10 cellular contexts compared by ENCODE assay signal in genomic region chr11:62677709-62678108, GRCh38. TPM values are rescaled to one million over a fixed set of nuclear protein-coding genes. Genes with fewer than 3 reads are reported as not detected.
DNase-seq lines count a peak whose midpoint lies in the region; ATAC-seq, FAIRE-seq and TF ChIP-seq lines count a peak whose summit lies in the region.
"Had no signal": no experiment of that assay in that cellular context is flagged by ENCODE, and none has a peak within 500 bp of the region (broad histone marks: within the 10 kb centered on the region; RNA-seq: fewer than 3 reads in every experiment).

No MANE protein-coding gene starts in this region.

- no peak for FAIRE-seq in GM12878 (lab: Jason Lieb, UNC)

- H3K4me3 ChIP-seq in AG04450 (ENCODE audit: low read depth, low read length): peak overlapping the region; percentile 98
- H3K4me3 ChIP-seq in GM12878: peak overlapping the region; percentile 89

- peaks cover 4% of the 10 kb centered on the region; the same call in 1 of the 2 replicates for H3K27me3 Mint-ChIP-seq in HFFc6 (ENCODE audit: insufficient read depth)
- H3K27me3 Mint-ChIP-seq in mesothelial cell of epicardium (ENCODE audit: low read depth): no peaks in the 10 kb centered on the region

- H3K9me3 ChIP-seq in AG04450 (ENCODE audit: control insufficient read depth, insufficient read depth, low read length): peaks cover 4% of the 10 kb centered on the region; the same call in 1 of the 2 replicates
- H3K9me3 ChIP-seq in GM12878 (replicated peaks; ENCODE audit: control insufficient read depth, insufficient read depth, low read length): no peaks in the 10 kb centered on the region
- H3K9me3 ChIP-seq: mucosa of descending colon had no signal

- BruUV-seq in GM12878 (replicated peaks; lab: Mats Ljungman, UMichigan): no TSS peak

- H3K9me3 Mint-ChIP-seq in HFFc6: no peaks in the 10 kb centered on the region
- no peaks in the 10 kb centered on the region for H3K9me3 Mint-ChIP-seq in mesothelial cell of epicardium

- intact Hi-C loops in GM12878 (cut with micrococcal nuclease; ENCODE audit: unreplicated experiment): no loop called here

- POLR2A ChIA-PET in AG04450 (lab: Yijun Ruan, JAX): interaction anchor here (5.6 kb wide), 1 partner anchor 13 kb away, joined by 50 read pairs; the partner anchor contains the start of genes C11orf98 and CSKMT
- POLR2A ChIA-PET in GM12878 (lab: Charles Lee): interaction anchor here (1.1 to 16.2 kb wide), 3 partner anchors 12 to 56 kb away, joined by 3 to 295 read pairs (median 83); partner anchors contain the start of genes B3GAT3, C11orf98, CSKMT and GANAB

- H3K36me3 Mint-ChIP-seq in HFFc6 (ENCODE audit: low read depth) (peaks cover 16% of the 10 kb centered on the region), mesothelial cell of epicardium (peaks cover 15% of the 10 kb centered on the region)

- H3K9ac ChIP-seq in GM12878 (ENCODE audit: control insufficient read depth, insufficient read depth, low read length): peak overlapping the region; percentile 94; the same call in 1 of the 2 replicates

- H3K27ac ChIP-seq in AG04450 (ENCODE audit: low read depth, low read length): no peak overlapping the region
- H3K27ac ChIP-seq in GM12878 (ENCODE audit: control insufficient read depth, insufficient read depth): no peak overlapping the region

- RAD21 ChIA-PET in GM12878 (lab: Charles Lee; ENCODE audit: unreplicated experiment): interaction anchor here (1.1 kb wide), 1 partner anchor 16 kb away, joined by 3 read pairs; no protein-coding TSS in a partner anchor

- peaks cover 0 to 10% of the 10 kb centered on the region in 2 experiments; a peak in 1 of 4 replicates for H3K36me3 ChIP-seq in GM12878 (ENCODE audit: control insufficient read depth in 2 of 2, insufficient read depth in 2 of 2, low read length in 1 of 2)

- H3K4me1 ChIP-seq in GM12878 (ENCODE audit: control insufficient read depth, insufficient read depth, low read length): peaks cover 14% of the 10 kb centered on the region

- H3K79me2 ChIP-seq in GM12878 (ENCODE audit: control insufficient read depth, insufficient read depth, low read length): peaks cover 25% of the 10 kb centered on the region

- peaks cover 34% of the 10 kb centered on the region for H3K4me1 Mint-ChIP-seq in HFFc6 (ENCODE audit: low read depth)
- peaks cover 26% of the 10 kb centered on the region for H3K4me1 Mint-ChIP-seq in mesothelial cell of epicardium

- H3K4me2 ChIP-seq in GM12878 (ENCODE audit: control insufficient read depth, insufficient read depth): peak overlapping the region; percentile 77

- no peaks in the 10 kb centered on the region; the same call in 1 of the 2 replicates for H4K20me1 ChIP-seq in GM12878 (ENCODE audit: control insufficient read depth, insufficient read depth)

- WGBS in GM12878 (ENCODE audit: insufficient coverage, insufficient replicate concordance, low lambda C conversion rate, missing lambda C conversion rate): 88% methylated on average over 15 of the region's 15 CpGs

- H3K27ac Mint-ChIP-seq in HFFc6: peak overlapping the region; percentile 94
- H3K27ac Mint-ChIP-seq in mesothelial cell of epicardium: peak overlapping the region; percentile 98

- H3K27me3 ChIP-seq in AG04450 (ENCODE audit: control insufficient read depth, insufficient read depth, low read length): no peaks in the 10 kb centered on the region
- no peaks in the 10 kb centered on the region for H3K27me3 ChIP-seq in GM12878 (replicated peaks in 1 of 2; ENCODE audit: control insufficient read depth in 2 of 2, insufficient read depth in 2 of 2, low read length in 1 of 2)

- no peak for TF ChIP-seq EP300 in GM12878 (IDR thresholded peaks at IDR 0.05; ENCODE audit: borderline replicate concordance in 1 of 2, control insufficient read depth in 1 of 2, low read depth in 2 of 2, low read length in 2 of 2)

- H2AFZ ChIP-seq in GM12878 (ENCODE audit: control insufficient read depth, low read depth, low read length): no peak overlapping the region

- peak overlapping the region; percentile 91 for H3K4me3 Mint-ChIP-seq in HFFc6
- peak overlapping the region; percentile 91 for H3K4me3 Mint-ChIP-seq in mesothelial cell of epicardium

- no peak for ATAC-seq in GM12878
- no peak for ATAC-seq in HG02798 (IDR thresholded peaks at IDR 0.05; ENCODE audit: poor library complexity, unreplicated experiment)
- ATAC-seq in GM19351 (IDR thresholded peaks at IDR 0.05; ENCODE audit: unreplicated experiment): no peak
- ATAC-seq: mucosa of descending colon had no signal

- in situ Hi-C loops in GM12878 (cut with MboI): no loop called here

- DNase-seq in AG04450 (ENCODE audit: low read depth, low spot score) (no peak), HFFc6 (no peak), GM12878 (ENCODE audit: low read depth, low spot score) (no peak), mesothelial cell of epicardium (ENCODE audit: low spot score in 2 of 2, unreplicated experiment in 2 of 2) (no peak), NCI-H345 (lab: John Stamatoyannopoulos, UW) (no peak), NCI-H2171 treated with DMSO at 0.1 percent for 48 hours (lab: John Stamatoyannopoulos, UW) (no peak)
- DNase-seq: NCI-H510A treated with DMSO at 0.1 percent for 48 hours had no signal

- SMC1A ChIA-PET in GM12878 (lab: Charles Lee; ENCODE audit: uncharacterized antibody, unreplicated experiment): interaction anchor here (1.4 kb wide), 1 partner anchor 11 kb away, joined by 3 read pairs; no protein-coding TSS in a partner anchor

- TF ChIP-seq CTCF in AG04450 (IDR thresholded peaks at IDR 0.05; ENCODE audit: low read depth, low read length) (no peak), HFFc6 (IDR thresholded peaks at IDR 0.05) (no peak), GM12878 (IDR thresholded peaks at IDR 0.05 in 2 of 3, conservative IDR thresholded peaks at IDR 0.05 in 1 of 3; ENCODE audit: control insufficient read depth in 2 of 3, extremely low read depth in 1 of 3, insufficient read depth in 1 of 3, low read depth in 3 of 3, low read length in 3 of 3) (no peak), mesothelial cell of epicardium (IDR thresholded peaks at IDR 0.05; ENCODE audit: unreplicated experiment) (no peak)

- no peak for TF ChIP-seq POLR2A in GM12878 (IDR thresholded peaks at IDR 0.05; ENCODE audit: low read depth, low read length)

- no peak for TF ChIP-seq RAD21 in GM12878 (IDR thresholded peaks at IDR 0.05; ENCODE audit: insufficient read depth, low read depth, low read length)

- CTCF ChIA-PET in AG04450 (lab: Charles Lee): interaction anchor here (0.6 to 0.7 kb wide), 2 partner anchors 13 to 27 kb away, joined by 3 read pairs; partner anchors contain the start of genes C11orf98 and CSKMT
- CTCF ChIA-PET in GM12878 (lab: Yijun Ruan, JAX): interaction anchor here (0.9 to 1.9 kb wide), 5 partner anchors 16 to 287 kb away, joined by 3 to 5 read pairs (median 3); partner anchors contain the start of gene TUT1

RNA-seq across cellular contexts. Expression of gene UBXN1, which starts 1.2 kb away (rescaled TPM):
- 92.8 and 100 TPM in 2 replicates for polyA plus RNA-seq in AG04450 (2011; rRNA removed)
- 48.8 and 54.0 TPM in 2 replicates for polyA minus RNA-seq in AG04450 (2011; rRNA and poly(A)+ RNA removed)
- 100 to 1,000 TPM in 3 of 6 experiments, 10 to 100 TPM in 3; 85.2 to 114 (median 96.5) TPM for total RNA-seq in HFFc6 (2021; fragmentation: NEBNext Ultra II Directional; extraction: Animal tissue kit (Norgen Biotek cat#: 25700))
- total RNA-seq in GM12878 (2013; cell fraction: nucleolus; rRNA removed): 29.9 and 38.5 TPM in 2 replicates
- 119 and 120 TPM in 2 replicates for total RNA-seq in GM12878 (2014; rRNA removed)
- total RNA-seq in GM12878 (2014; rRNA removed; fragmentation: Illumina TruSeq; extraction: Trizol): 93.7 and 105 TPM in 2 replicates
- 122 and 127 TPM in 2 replicates for total RNA-seq in GM12878 (2021)
- polyA plus RNA-seq in GM12878 (2011; ENCODE audit: low read depth): 238 TPM
- 49.2 and 70.8 TPM in 2 replicates for polyA plus RNA-seq in GM12878 (2011; rRNA removed)
- 84.9 and 108 TPM in 2 replicates for polyA plus RNA-seq in GM12878 (2011; cell fraction: cytosol; rRNA removed)
- 115 and 144 TPM in 2 replicates for polyA plus RNA-seq in GM12878 (2011; cell fraction: nucleus; rRNA removed)
- 101 and 104 TPM in 2 replicates for polyA plus RNA-seq in GM12878 (2012)
- 52.0 and 117 TPM in 2 replicates for polyA plus RNA-seq in GM12878 (2014; fragmentation: Illumina TruSeq; extraction: Trizol)
- polyA plus RNA-seq in GM12878 (2014; fragmentation: Nextera tagmentation; extraction: Ambion mirVana): 10 to 100 TPM in 1 of 2 experiments, 1 to 10 TPM in 1; 7.0 to 20.7 TPM
- 162 and 173 TPM in 2 replicates for polyA plus RNA-seq in GM12878 (2014; rRNA removed)
- 100 to 1,000 TPM; 101 to 108 TPM for polyA plus RNA-seq in GM12878 (2016; fragmentation: Nextera tagmentation; extraction: Ambion mirVana)
- 32.3 and 42.3 TPM in 2 replicates for polyA minus RNA-seq in GM12878 (2011; rRNA and poly(A)+ RNA removed)
- polyA minus RNA-seq in GM12878 (2011; cell fraction: cytosol; rRNA and poly(A)+ RNA removed): 22.1 and 22.9 TPM in 2 replicates
- polyA minus RNA-seq in GM12878 (2011; cell fraction: nucleus; rRNA and poly(A)+ RNA removed): 24.5 and 40.8 TPM in 2 replicates
- total RNA-seq in mesothelial cell of epicardium: 112 to 119 TPM (median 118 TPM) in 3 replicates

RNA-seq across cellular contexts. Expression of gene LBHD1, which starts 5.6 kb away (rescaled TPM):
- polyA plus RNA-seq in AG04450 (2011; rRNA removed) (2.4 and 3.2 TPM in 2 replicates), GM12878 (2011; rRNA removed) (6.0 and 6.2 TPM in 2 replicates), GM12878 (2014; fragmentation: Illumina TruSeq; extraction: Trizol) (7.2 and 8.7 TPM in 2 replicates), GM12878 (2014; fragmentation: Nextera tagmentation; extraction: Ambion mirVana) (1 to 10 TPM in 1 of 2 experiments, under 1 TPM in 1; 0.79 to 2.4 TPM), GM12878 (2014; rRNA removed) (11.0 and 12.0 TPM in 2 replicates), GM12878 (2016; fragmentation: Nextera tagmentation; extraction: Ambion mirVana) (1 to 10 TPM; 5.8 to 7.6 TPM)
- polyA minus RNA-seq in AG04450 (2011; rRNA and poly(A)+ RNA removed): 2.5 and 3.5 TPM in 2 replicates
- total RNA-seq in HFFc6 (2021; fragmentation: NEBNext Ultra II Directional; extraction: Animal tissue kit (Norgen Biotek cat#: 25700)): 1 to 10 TPM; 2.8 to 4.5 (median 3.7) TPM
- total RNA-seq in GM12878 (2013; cell fraction: nucleolus; rRNA removed): 30.1 and 32.4 TPM in 2 replicates
- total RNA-seq in GM12878 (2014; rRNA removed) (8.1 and 9.4 TPM in 2 replicates), GM12878 (2014; rRNA removed; fragmentation: Illumina TruSeq; extraction: Trizol) (7.6 and 8.7 TPM in 2 replicates), GM12878 (2021) (12.0 and 12.6 TPM in 2 replicates), mesothelial cell of epicardium (8.3 to 11.6 TPM (median 9.8 TPM) in 3 replicates)
- polyA plus RNA-seq in GM12878 (2011; ENCODE audit: low read depth): 6.8 TPM
- 4.8 and 6.1 TPM in 2 replicates for polyA plus RNA-seq in GM12878 (2011; cell fraction: cytosol; rRNA removed)
- 17.1 and 21.2 TPM in 2 replicates for polyA plus RNA-seq in GM12878 (2011; cell fraction: nucleus; rRNA removed)
- 6.2 and 6.5 TPM in 2 replicates for polyA plus RNA-seq in GM12878 (2012)
- 7.1 and 11.4 TPM in 2 replicates for polyA minus RNA-seq in GM12878 (2011; rRNA and poly(A)+ RNA removed)
- 2.4 and 3.2 TPM in 2 replicates for polyA minus RNA-seq in GM12878 (2011; cell fraction: cytosol; rRNA and poly(A)+ RNA removed)
- polyA minus RNA-seq in GM12878 (2011; cell fraction: nucleus; rRNA and poly(A)+ RNA removed): 11.2 and 17.0 TPM in 2 replicates

RNA-seq across cellular contexts. Expression of gene UQCC3, which starts 6.2 kb away (rescaled TPM):
- 5.4 and 6.2 TPM in 2 replicates for polyA plus RNA-seq in AG04450 (2011; rRNA removed)
- polyA minus RNA-seq in AG04450 (2011; rRNA and poly(A)+ RNA removed): 1.1 and 2.2 TPM in 2 replicates
- total RNA-seq in HFFc6 (2021; fragmentation: NEBNext Ultra II Directional; extraction: Animal tissue kit (Norgen Biotek cat#: 25700)): 10 to 100 TPM in 5 of 6 experiments, 1 to 10 TPM in 1; 9.8 to 14.2 (median 11.3) TPM
- total RNA-seq in GM12878 (2013; cell fraction: nucleolus; rRNA removed): 7.9 and 10.1 TPM in 2 replicates
- total RNA-seq in GM12878 (2014; rRNA removed): 16.3 and 18.2 TPM in 2 replicates
- total RNA-seq in GM12878 (2014; rRNA removed; fragmentation: Illumina TruSeq; extraction: Trizol): 3.6 and 4.6 TPM in 2 replicates
- 9.4 and 10.5 TPM in 2 replicates for total RNA-seq in GM12878 (2021)
- polyA plus RNA-seq in GM12878 (2011; ENCODE audit: low read depth): 1.4 TPM
- 2.6 and 5.9 TPM in 2 replicates for polyA plus RNA-seq in GM12878 (2011; rRNA removed)
- 9.1 and 11.4 TPM in 2 replicates for polyA plus RNA-seq in GM12878 (2011; cell fraction: cytosol; rRNA removed)
- 4.7 and 5.2 TPM in 2 replicates for polyA plus RNA-seq in GM12878 (2011; cell fraction: nucleus; rRNA removed)
- 6.7 and 8.6 TPM in 2 replicates for polyA plus RNA-seq in GM12878 (2012)
- 0.35 and 1.3 TPM in 2 replicates for polyA plus RNA-seq in GM12878 (2014; fragmentation: Illumina TruSeq; extraction: Trizol)
- polyA plus RNA-seq in GM12878 (2014; fragmentation: Nextera tagmentation; extraction: Ambion mirVana): 1 to 10 TPM; 2.0 to 4.6 TPM
- polyA plus RNA-seq in GM12878 (2014; rRNA removed): 15.5 and 21.4 TPM in 2 replicates
- polyA plus RNA-seq in GM12878 (2016; fragmentation: Nextera tagmentation; extraction: Ambion mirVana): 10 to 100 TPM; 18.1 to 20.5 TPM
- 2.3 and 4.4 TPM in 2 replicates for polyA minus RNA-seq in GM12878 (2011; rRNA and poly(A)+ RNA removed)
- 2.9 and 3.8 TPM in 2 replicates for polyA minus RNA-seq in GM12878 (2011; cell fraction: cytosol; rRNA and poly(A)+ RNA removed)
- polyA minus RNA-seq in GM12878 (2011; cell fraction: nucleus; rRNA and poly(A)+ RNA removed): 5.3 and 7.0 TPM in 2 replicates
- total RNA-seq in mesothelial cell of epicardium: 7.3 to 8.4 TPM (median 8.0 TPM) in 3 replicates

RNA-seq across cellular contexts. Expression of gene LRRN4CL, which starts 11.6 kb away (rescaled TPM):
- polyA plus RNA-seq in AG04450 (2011; rRNA removed): 4.1 and 5.7 TPM in 2 replicates
- polyA minus RNA-seq in AG04450 (2011; rRNA and poly(A)+ RNA removed): 1.9 and 2.3 TPM in 2 replicates
- 1 to 10 TPM; 1.2 to 4.0 (median 1.4) TPM for total RNA-seq in HFFc6 (2021; fragmentation: NEBNext Ultra II Directional; extraction: Animal tissue kit (Norgen Biotek cat#: 25700))
- 0.24 TPM in 1 of 2 replicates, not detected in the other for total RNA-seq in GM12878 (2013; cell fraction: nucleolus; rRNA removed)
- 0.05 and 0.06 TPM in 2 replicates for total RNA-seq in GM12878 (2014; rRNA removed)
- total RNA-seq in GM12878 (2014; rRNA removed; fragmentation: Illumina TruSeq; extraction: Trizol): not detected in 2 replicates
- total RNA-seq in GM12878 (2021): not detected in 2 replicates
- not detected for polyA plus RNA-seq in GM12878 (2011; ENCODE audit: low read depth)
- polyA plus RNA-seq in GM12878 (2011; rRNA removed): not detected in 2 replicates
- not detected in 2 replicates for polyA plus RNA-seq in GM12878 (2011; cell fraction: cytosol; rRNA removed)
- 0.04 and 0.18 TPM in 2 replicates for polyA plus RNA-seq in GM12878 (2011; cell fraction: nucleus; rRNA removed)
- polyA plus RNA-seq in GM12878 (2012): not detected in 2 replicates
- 0.01 TPM in 1 of 2 replicates, not detected in the other for polyA plus RNA-seq in GM12878 (2014; fragmentation: Illumina TruSeq; extraction: Trizol)
- not detected for polyA plus RNA-seq in GM12878 (2014; fragmentation: Nextera tagmentation; extraction: Ambion mirVana)
- polyA plus RNA-seq in GM12878 (2014; rRNA removed): not detected in 2 replicates
- not detected for polyA plus RNA-seq in GM12878 (2016; fragmentation: Nextera tagmentation; extraction: Ambion mirVana)
- 0.10 TPM in 1 of 2 replicates, not detected in the other for polyA minus RNA-seq in GM12878 (2011; rRNA and poly(A)+ RNA removed)
- polyA minus RNA-seq in GM12878 (2011; cell fraction: cytosol; rRNA and poly(A)+ RNA removed): not detected in 2 replicates
- polyA minus RNA-seq in GM12878 (2011; cell fraction: nucleus; rRNA and poly(A)+ RNA removed): 0.36 and 0.67 TPM in 2 replicates
- total RNA-seq in mesothelial cell of epicardium: 1.6 to 2.3 TPM (median 1.7 TPM) in 3 replicates

RNA-seq across cellular contexts. Expression of gene CSKMT, which starts 12.6 kb away (rescaled TPM):
- polyA plus RNA-seq in AG04450 (2011; rRNA removed) (4.6 and 4.7 TPM in 2 replicates), GM12878 (2011; rRNA removed) (2.8 and 7.0 TPM in 2 replicates), GM12878 (2014; fragmentation: Illumina TruSeq; extraction: Trizol) (2.9 and 8.6 TPM in 2 replicates), GM12878 (2014; fragmentation: Nextera tagmentation; extraction: Ambion mirVana) (10 to 100 TPM; 17.0 to 20.4 TPM), GM12878 (2014; rRNA removed) (22.8 and 28.0 TPM in 2 replicates), GM12878 (2016; fragmentation: Nextera tagmentation; extraction: Ambion mirVana) (10 to 100 TPM; 18.3 to 23.6 TPM)
- polyA minus RNA-seq in AG04450 (2011; rRNA and poly(A)+ RNA removed): 19.3 and 22.0 TPM in 2 replicates
- 10 to 100 TPM; 12.3 to 23.6 (median 17.2) TPM for total RNA-seq in HFFc6 (2021; fragmentation: NEBNext Ultra II Directional; extraction: Animal tissue kit (Norgen Biotek cat#: 25700))
- total RNA-seq in GM12878 (2013; cell fraction: nucleolus; rRNA removed): 29.5 and 29.6 TPM in 2 replicates
- total RNA-seq in GM12878 (2014; rRNA removed) (20.3 and 27.5 TPM in 2 replicates), GM12878 (2014; rRNA removed; fragmentation: Illumina TruSeq; extraction: Trizol) (197 and 213 TPM in 2 replicates), GM12878 (2021) (56.8 and 61.3 TPM in 2 replicates), mesothelial cell of epicardium (17.1 to 20.6 TPM (median 18.7 TPM) in 3 replicates)
- polyA plus RNA-seq in GM12878 (2011; ENCODE audit: low read depth): 12.0 TPM
- polyA plus RNA-seq in GM12878 (2011; cell fraction: cytosol; rRNA removed): 12.8 and 13.9 TPM in 2 replicates
- polyA plus RNA-seq in GM12878 (2011; cell fraction: nucleus; rRNA removed): 11.5 and 15.3 TPM in 2 replicates
- 15.0 and 16.1 TPM in 2 replicates for polyA plus RNA-seq in GM12878 (2012)
- 25.0 and 33.4 TPM in 2 replicates for polyA minus RNA-seq in GM12878 (2011; rRNA and poly(A)+ RNA removed)
- polyA minus RNA-seq in GM12878 (2011; cell fraction: cytosol; rRNA and poly(A)+ RNA removed): 111 and 165 TPM in 2 replicates
- 69.0 and 288 TPM in 2 replicates for polyA minus RNA-seq in GM12878 (2011; cell fraction: nucleus; rRNA and poly(A)+ RNA removed)
